Comparison of ENCODE assay signal across 21 cellular contexts in genomic region chr14:62777510-62777909, GRCh38.
A peak's percentile ranks its signal among the peaks of the same experiment; 100 is the strongest.
DNase-seq lines count a peak whose midpoint lies in the region; ATAC-seq, FAIRE-seq and TF ChIP-seq lines count a peak whose summit lies in the region.
"Had no signal": no experiment of that assay in that cellular context is flagged by ENCODE, and none has a peak within 500 bp of the region (broad histone marks: within the 10 kb centered on the region; RNA-seq: fewer than 3 reads in every experiment).

No MANE protein-coding gene starts in this region.

- TF ChIP-seq RAD21 in IMR-90 (IDR thresholded peaks at IDR 0.05; ENCODE audit: low read length), result no peak

- H3K4me2 ChIP-seq in IMR-90 (ENCODE audit: low read depth, low read length), result no peak overlapping the region
- H3K4me2 ChIP-seq: BLaER1 treated with 17β-estradiol and CSF1 and Interleukin-3, amounts not matched to agents 10 nM and 100 nM had no signal

- H3K4me1 ChIP-seq in IMR-90 (ENCODE audit: control insufficient read depth, insufficient read depth, low read length), result peaks cover 3% of the 10 kb centered on the region
- H3K4me1 ChIP-seq: BLaER1 treated with 17β-estradiol and CSF1 and Interleukin-3, amounts not matched to agents 10 nM and 100 nM had no signal

- H3K9me3 ChIP-seq in IMR-90 (ENCODE audit: control insufficient read depth, insufficient read depth, low read length), result no peaks in the 10 kb centered on the region
- H3K9me3 ChIP-seq: BE2C had no signal

- 0 out of 2 replicates have a peak overlapping the region, but pooled peaks have one; percentile 68 for H3K14ac ChIP-seq in IMR-90 (replicated peaks; ENCODE audit: low read depth, low read length)

- peak; percentile 57 for DNase-seq in NCI-H82 (lab: John Stamatoyannopoulos, UW)
- DNase-seq in NCI-H82 treated with DMSO at 0.1 percent for 48 hours (lab: John Stamatoyannopoulos, UW; ENCODE audit: unreplicated experiment), result no peak
- DNase-seq in IMR-90, result no peak
- DNase-seq in NCI-H2196 treated with DMSO at 0.1 percent for 48 hours (lab: John Stamatoyannopoulos, UW; ENCODE audit: unreplicated experiment), result peak; percentile 27
- no peak for DNase-seq in urothelium cell line (ENCODE audit: low spot score)
- no peak for DNase-seq in NCI-H524 treated with DMSO at 0.1 percent for 48 hours (lab: John Stamatoyannopoulos, UW)
- DNase-seq in NK-92 treated with Interleukin-12 subunit alpha and Interleukin-12 subunit beta, amount 100 ng/mL, for 24 hours (lab: John Stamatoyannopoulos, UW), result no peak
- DNase-seq: BE2C; CD4-positive, alpha-beta T cell; CD8-positive, alpha-beta memory T cell; DMS 273 treated with DMSO at 0.1 percent for 48 hours; DND-41; GM23248; H7; HCEC 1CT had no signal

- no peaks in the 10 kb centered on the region for H3K79me1 ChIP-seq in IMR-90 (ENCODE audit: low read depth in 1 of 2, low read length in 2 of 2)

- WGBS in IMR-90 (ENCODE audit: extremely low coverage in 2 of 2, insufficient read length in 1 of 2), 2 experiments, result no CpG with 5 or more reads among the region's 2 CpGs

- FAIRE-seq in urothelium cell line (lab: Jason Lieb, UNC), result peak; percentile 92
- FAIRE-seq: D721Med, G401.6, GM19239, H1 had no signal

- H3K27me3 ChIP-seq in IMR-90 (ENCODE audit: control insufficient read depth, insufficient read depth, low read length), result no peaks in the 10 kb centered on the region
- H3K27me3 ChIP-seq: BE2C; BLaER1 treated with 17β-estradiol and CSF1 and Interleukin-3, amounts not matched to agents 10 nM and 100 nM had no signal

- H3K36me3 ChIP-seq in IMR-90 (ENCODE audit: control insufficient read depth, insufficient read depth, low read length), result no peaks in the 10 kb centered on the region
- H3K36me3 ChIP-seq: BE2C; BLaER1 treated with 17β-estradiol and CSF1 and Interleukin-3, amounts not matched to agents 10 nM and 100 nM had no signal

- no peak overlapping the region for H3K4me3 ChIP-seq in IMR-90 (ENCODE audit: insufficient read depth, low read depth, low read length)
- H3K4me3 ChIP-seq: BLaER1 treated with 17β-estradiol and CSF1 and Interleukin-3, amounts not matched to agents 10 nM and 100 nM; GM23248 had no signal

- intact Hi-C loops in IMR-90 (cut with micrococcal nuclease), result no loop called here

- H2AK9ac ChIP-seq in IMR-90 (replicated peaks; ENCODE audit: low read depth, low read length, poor library complexity), result no peak overlapping the region

- H2BK120ac ChIP-seq in IMR-90 (ENCODE audit: low read depth, low read length), result no peak overlapping the region; the same call in 1 of the 2 replicates

- H3K18ac ChIP-seq in IMR-90 (ENCODE audit: low read depth, low read length), result peak overlapping the region; percentile 71; the same call in 1 of the 2 replicates

- no peak for TF ChIP-seq CTCF in IMR-90 (conservative IDR thresholded peaks at IDR 0.05; ENCODE audit: low read depth, low read length)

- POLR2A ChIA-PET in IMR-90 (lab: Charles Lee; ENCODE audit: unreplicated experiment), result no interaction called here

- H4K20me1 ChIP-seq in IMR-90 (ENCODE audit: insufficient read depth, low read length), result no peaks in the 10 kb centered on the region
- H4K20me1 ChIP-seq: BLaER1 treated with 17β-estradiol and CSF1 and Interleukin-3, amounts not matched to agents 10 nM and 100 nM had no signal

- no peak overlapping the region for H4K5ac ChIP-seq in IMR-90 (ENCODE audit: low read depth, low read length)

- no peak overlapping the region for H3K9ac ChIP-seq in IMR-90 (ENCODE audit: low read depth, low read length)
- H3K9ac ChIP-seq: BLaER1 treated with 17β-estradiol and CSF1 and Interleukin-3, amounts not matched to agents 10 nM and 100 nM; GM23248 had no signal

- no peak overlapping the region for H3K4ac ChIP-seq in IMR-90 (ENCODE audit: low read depth, low read length)

- no peak overlapping the region for H3K56ac ChIP-seq in IMR-90 (ENCODE audit: extremely low read depth, insufficient read depth, low read length)

- peak overlapping the region; percentile 12; the same call in 1 of the 2 replicates for H4K91ac ChIP-seq in IMR-90 (ENCODE audit: insufficient read depth, low read depth, low read length)

- CTCF ChIA-PET in IMR-90 (lab: Yijun Ruan, JAX), result no interaction called here

- no peak overlapping the region for H2AK5ac ChIP-seq in IMR-90 (ENCODE audit: low read depth, low read length)

- ATAC-seq in IMR-90 (ENCODE audit: low read depth), result no peak
- ATAC-seq in HG03025 (IDR thresholded peaks at IDR 0.05; ENCODE audit: low FRiP score, unreplicated experiment), result no peak

- in situ Hi-C loops in IMR-90 (cut with MboI; ENCODE audit: low sequenced_read_pairs), result no loop called here

- H3K9me1 ChIP-seq in IMR-90 (ENCODE audit: insufficient read depth, low read length), result no peaks in the 10 kb centered on the region; the same call in 1 of the 2 replicates

- peak overlapping the region; percentile 48; the same call in 2 of the 3 replicates for H2BK15ac ChIP-seq in IMR-90 (ENCODE audit: low read depth, low read length)

- dilution Hi-C loops in IMR-90 (cut with HindIII; ENCODE audit: low sequenced_read_pairs, unreplicated experiment), result no loop called here

- peak overlapping the region; percentile 23 for H2BK5ac ChIP-seq in IMR-90 (ENCODE audit: low read depth, low read length, poor library complexity, severe bottlenecking)

- H2AFZ ChIP-seq in IMR-90 (replicated peaks; ENCODE audit: low read length, poor library complexity), result no peak overlapping the region
- H2AFZ ChIP-seq: GM23248 had no signal

- H4K8ac ChIP-seq in IMR-90 (ENCODE audit: low read depth in 2 of 2, low read length in 2 of 2), result no peak overlapping the region; a peak in 1 of 4 replicates

- no TSS peak for BruUV-seq in IMR-90 (replicated peaks; lab: Mats Ljungman, UMichigan)

- peak overlapping the region; percentile 45; the same call in 1 of the 2 replicates for H2BK20ac ChIP-seq in IMR-90 (ENCODE audit: low read depth, low read length)

- no peak for TF ChIP-seq POLR2A in IMR-90 (IDR thresholded peaks at IDR 0.05; ENCODE audit: low read depth, low read length)

- no peak overlapping the region for H3K27ac ChIP-seq in IMR-90 (ENCODE audit: insufficient read depth, low read length)
- H3K27ac ChIP-seq: BLaER1 treated with 17β-estradiol and CSF1 and Interleukin-3, amounts not matched to agents 10 nM and 100 nM; GM23248 had no signal

- H3K23ac ChIP-seq in IMR-90 (ENCODE audit: low read depth, low read length), result no peak overlapping the region

TF ChIP-seq in IMR-90, 13 proteins besides CTCF, POLR2A, EP300 and RAD21:
- TF ChIP-seq CEBPB (IDR thresholded peaks at IDR 0.05; ENCODE audit: low read depth, low read length) (no peak), CHD1 (IDR thresholded peaks at IDR 0.05; ENCODE audit: low read depth, low read length) (no peak), MAZ (IDR thresholded peaks at IDR 0.05; ENCODE audit: borderline replicate concordance, low read depth, low read length) (no peak), RFX5 (IDR thresholded peaks at IDR 0.05; ENCODE audit: low read depth, low read length) (no peak), MAFK (IDR thresholded peaks at IDR 0.05; ENCODE audit: low read depth, low read length) (no peak), USF2 (IDR thresholded peaks at IDR 0.05; ENCODE audit: low read depth, low read length) (no peak), ELK1 (IDR thresholded peaks at IDR 0.05; ENCODE audit: borderline replicate concordance, low read depth, low read length) (no peak), MXI1 (IDR thresholded peaks at IDR 0.05; ENCODE audit: borderline replicate concordance, low read depth, low read length) (no peak), BHLHE40 (IDR thresholded peaks at IDR 0.05; ENCODE audit: low read depth, low read length) (no peak), FOS (IDR thresholded peaks at IDR 0.05; ENCODE audit: low read depth, low read length) (no peak), SMC3 (IDR thresholded peaks at IDR 0.05; ENCODE audit: low read depth, low read length) (no peak), RCOR1 (IDR thresholded peaks at IDR 0.05; ENCODE audit: insufficient replicate concordance, low read length) (no peak), NFE2L2 (IDR thresholded peaks at IDR 0.05; ENCODE audit: low read depth, low read length) (no peak)
TF ChIP-seq in IMR-90: peak in this region for 0.

Comparison
In these comparisons a context has a peak if more than half of its experiments do, and no peak if none do; other contexts are left out.
1. DNase-seq: peak in NCI-H82 (single experiment) and NCI-H2196 treated with DMSO at 0.1 percent for 48 hours (single experiment); none in NCI-H82 treated with DMSO at 0.1 percent for 48 hours (single experiment), IMR-90 (single experiment), urothelium cell line (single experiment), NCI-H524 treated with DMSO at 0.1 percent for 48 hours (single experiment) and NK-92 treated with Interleukin-12 subunit alpha and Interleukin-12 subunit beta, amount 100 ng/mL, for 24 hours (single experiment).